Comparison of ENCODE assay signal across 8 cellular contexts in the genomic region with DNA sequence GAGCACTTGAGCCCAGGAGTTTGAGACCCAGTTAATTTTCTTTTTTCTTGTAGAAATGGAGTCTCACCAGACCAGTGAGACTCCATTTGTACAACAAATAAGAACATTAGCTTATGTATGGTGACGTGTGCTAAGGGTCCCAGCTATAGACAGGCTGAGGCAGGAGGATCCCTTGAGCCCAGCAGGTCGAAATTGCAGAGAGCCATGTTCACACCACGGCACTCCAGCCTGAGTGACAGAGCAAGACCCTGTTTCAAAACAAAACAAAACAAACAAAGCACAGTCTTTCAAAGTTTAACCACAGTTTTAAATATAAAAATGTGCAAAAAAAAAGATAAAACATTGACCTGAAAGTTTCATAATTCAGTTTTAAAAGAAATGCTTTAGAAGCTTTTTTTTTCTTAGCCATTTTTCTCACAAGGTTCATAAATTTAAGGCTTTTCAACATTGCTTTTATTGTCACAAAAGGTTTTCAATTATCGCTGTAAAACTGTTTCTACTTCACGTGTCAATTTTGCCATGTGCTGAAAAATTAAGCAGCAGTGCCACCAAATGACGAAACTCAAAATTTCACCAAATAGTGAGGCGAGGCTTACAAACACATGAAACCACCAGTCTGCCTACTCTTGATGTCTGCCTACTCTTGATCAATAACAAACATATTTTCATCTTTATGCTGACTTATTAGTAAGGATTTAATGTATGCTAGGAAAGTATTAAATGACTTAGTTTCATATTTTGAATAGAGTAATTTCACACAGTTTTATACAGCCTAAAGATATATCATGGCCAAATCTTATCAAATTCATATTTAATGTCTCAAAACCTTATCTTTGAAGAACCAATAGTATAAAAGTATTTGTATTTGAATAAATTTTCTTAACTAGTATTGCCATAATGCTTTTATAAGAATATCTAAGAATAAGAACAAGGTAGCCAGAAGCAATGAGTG.
A peak's percentile ranks its signal among the peaks of the same experiment; 100 is the strongest.
DNase-seq lines count a peak whose midpoint lies in the region; ATAC-seq and TF ChIP-seq lines count a peak whose summit lies in the region.

No MANE protein-coding gene starts in this region.

- peaks cover 0 to 5% (median 0%) of the 10 kb centered on the region in 9 donors for H3K4me1 ChIP-seq in heart right ventricle

- no peaks in the 10 kb centered on the region for H3K9me3 Mint-ChIP-seq in activated T-helper 1 cell treated with anti-CD3 and anti-CD28 coated beads, Interleukin-12 subunit alpha, Interleukin-12 subunit beta, Interleukin-2, Interleukin-4 antibody, amounts not matched to agents 30 ng/mL and 10 ng/mL and 1 ng/mL, durations not matched to agents 14 hours and 24 hours and 36 hours

- 29 to 31% methylated on average over 7 of the region's 7 CpGs for WGBS in heart right ventricle, 2 donors

- no peaks in the 10 kb centered on the region for H3K27me3 Mint-ChIP-seq in activated T-helper 1 cell treated with anti-CD3 and anti-CD28 coated beads, Interleukin-12 subunit alpha, Interleukin-12 subunit beta, Interleukin-2, Interleukin-4 antibody, amounts not matched to agents 30 ng/mL and 10 ng/mL and 1 ng/mL, durations not matched to agents 14 hours and 24 hours and 36 hours (ENCODE audit: insufficient read depth)

- ATAC-seq in GM18498 (IDR thresholded peaks at IDR 0.05; ENCODE audit: unreplicated experiment), result peak; percentile 88
- peak; percentile 87 for ATAC-seq in HG02884 (IDR thresholded peaks at IDR 0.05; ENCODE audit: unreplicated experiment)
- peak in 4 of 8 donors; percentile 59 to 65 (median 62) for ATAC-seq in heart right ventricle
- no peak for ATAC-seq in HG03457 (IDR thresholded peaks at IDR 0.05; ENCODE audit: unreplicated experiment)

- peaks cover 0 to 11% (median 0%) of the 10 kb centered on the region in 9 donors for H3K36me3 ChIP-seq in heart right ventricle

- no peak overlapping the region for H3K27ac ChIP-seq in heart right ventricle

- DNase-seq in CD1c-positive myeloid dendritic cell (ENCODE audit: extremely low spot score) (peak; percentile 58), NCI-H2171 treated with DMSO at 0.1 percent for 48 hours (lab: John Stamatoyannopoulos, UW) (peak; percentile 6), heart right ventricle (peak in 1 of 2 donors; percentile 23), retinal pigment epithelial cell (ENCODE audit: low read depth) (peak; percentile 13)
- peak; percentile 5 for DNase-seq in activated T-helper 1 cell treated with anti-CD3 and anti-CD28 coated beads, Interleukin-12 subunit alpha, Interleukin-12 subunit beta, Interleukin-2, Interleukin-4 antibody, amounts not matched to agents 30 ng/mL and 10 ng/mL and 1 ng/mL, durations not matched to agents 14 hours and 24 hours and 36 hours (ENCODE audit: low spot score)

- no peaks in the 10 kb centered on the region for H3K27me3 ChIP-seq in heart right ventricle

- peak overlapping the region in 1 of 10 donors; percentile 20 for H3K4me3 ChIP-seq in heart right ventricle
- H3K4me3 ChIP-seq in retinal pigment epithelial cell (ENCODE audit: low read length), result no peak overlapping the region

- H3K36me3 Mint-ChIP-seq in activated T-helper 1 cell treated with anti-CD3 and anti-CD28 coated beads, Interleukin-12 subunit alpha, Interleukin-12 subunit beta, Interleukin-2, Interleukin-4 antibody, amounts not matched to agents 30 ng/mL and 10 ng/mL and 1 ng/mL, durations not matched to agents 14 hours and 24 hours and 36 hours (ENCODE audit: low read depth), result no peaks in the 10 kb centered on the region

- intact Hi-C loops in activated T-helper 1 cell treated with anti-CD3 and anti-CD28 coated beads, Interleukin-12 subunit alpha, Interleukin-12 subunit beta, Interleukin-2, Interleukin-4 antibody, amounts not matched to agents 30 ng/mL and 10 ng/mL and 1 ng/mL, durations not matched to agents 14 hours and 24 hours and 36 hours (cut with micrococcal nuclease), result loop anchor here (1.0 to 10.0 kb wide), 5 partner anchors 211 to 1301 kb away; a partner anchor contains a TSS
- intact Hi-C loops in heart right ventricle (cut with DNase I), result loop anchor here (1.0 to 10.0 kb wide), 15 partner anchors 171 to 564 kb away; a partner anchor contains a TSS

- peak in 8 of 9 donors; percentile 35 to 75 (median 65) for TF ChIP-seq CTCF in heart right ventricle (IDR thresholded peaks at IDR 0.05)
- peak; percentile 52 for TF ChIP-seq CTCF in retinal pigment epithelial cell (conservative IDR thresholded peaks at IDR 0.05; ENCODE audit: low read depth, low read length)

- H3K27ac Mint-ChIP-seq in activated T-helper 1 cell treated with anti-CD3 and anti-CD28 coated beads, Interleukin-12 subunit alpha, Interleukin-12 subunit beta, Interleukin-2, Interleukin-4 antibody, amounts not matched to agents 30 ng/mL and 10 ng/mL and 1 ng/mL, durations not matched to agents 14 hours and 24 hours and 36 hours, result no peak overlapping the region

- no peak overlapping the region for H3K4me3 Mint-ChIP-seq in activated T-helper 1 cell treated with anti-CD3 and anti-CD28 coated beads, Interleukin-12 subunit alpha, Interleukin-12 subunit beta, Interleukin-2, Interleukin-4 antibody, amounts not matched to agents 30 ng/mL and 10 ng/mL and 1 ng/mL, durations not matched to agents 14 hours and 24 hours and 36 hours

- peaks cover 0 to 14% (median under 1%) of the 10 kb centered on the region in 11 donors for H3K9me3 ChIP-seq in heart right ventricle

- H3K4me1 Mint-ChIP-seq in activated T-helper 1 cell treated with anti-CD3 and anti-CD28 coated beads, Interleukin-12 subunit alpha, Interleukin-12 subunit beta, Interleukin-2, Interleukin-4 antibody, amounts not matched to agents 30 ng/mL and 10 ng/mL and 1 ng/mL, durations not matched to agents 14 hours and 24 hours and 36 hours (ENCODE audit: low read depth), result no peaks in the 10 kb centered on the region
